ENCODE assay signal across 1 cellular context in genomic region chr3:169044341-169045113, GRCh38.
TF ChIP-seq lines count a peak whose summit lies in the region.

No MANE protein-coding gene starts in this region.

TF ChIP-seq in endothelial cell of umbilical vein, 7 proteins besides CTCF, POLR2A, EP300 and RAD21:
- TF ChIP-seq JUN (IDR thresholded peaks at IDR 0.05; ENCODE audit: borderline replicate concordance, insufficient read depth, insufficient read length, low read depth) (peak; percentile 42), GATA2 (IDR thresholded peaks at IDR 0.05; ENCODE audit: insufficient read depth, insufficient read length, low read depth, low read length) (peak; percentile 23), FOS (IDR thresholded peaks at IDR 0.05; ENCODE audit: borderline replicate concordance, insufficient read depth, low read length) (peak; percentile 61), MYC (IDR thresholded peaks at IDR 0.05; ENCODE audit: low read depth, low read length) (no peak)
